Comparison of ENCODE assay signal across 11 cellular contexts in genomic region chr19:46813570-46814358, GRCh38. TPM values are rescaled to one million over a fixed set of nuclear protein-coding genes. Genes with fewer than 3 reads are reported as not detected.
A peak's percentile ranks its signal among the peaks of the same experiment; 100 is the strongest.
DNase-seq lines count a peak whose midpoint lies in the region; ATAC-seq, FAIRE-seq and TF ChIP-seq lines count a peak whose summit lies in the region.
"Had no signal": no experiment of that assay in that cellular context is flagged by ENCODE, and none has a peak within 500 bp of the region (broad histone marks: within the 10 kb centered on the region; RNA-seq: fewer than 3 reads in every experiment).

No MANE protein-coding gene starts in this region.

- no peak overlapping the region for H3K4me3 ChIP-seq in A549
- H3K4me3 ChIP-seq in mucosa of descending colon, result no peak overlapping the region

- no peak overlapping the region for H3K4me3 Mint-ChIP-seq in endothelial cell (ENCODE audit: unreplicated experiment)
- H3K4me3 Mint-ChIP-seq: B cell had no signal

- peak; percentile 13 for FAIRE-seq in A549 (lab: Jason Lieb, UNC)
- no peak for FAIRE-seq in RCC 7860 (lab: Jason Lieb, UNC)
- FAIRE-seq: keratinocyte had no signal

- 22% methylated on average over 11 of the region's 11 CpGs for WGBS in A549 (ENCODE audit: missing lambda C conversion rate)

- H3K9me3 ChIP-seq in A549 (no peaks in the 10 kb centered on the region), mucosa of descending colon (no peaks in the 10 kb centered on the region)

- H3K36me3 Mint-ChIP-seq in endothelial cell (ENCODE audit: low read depth, unreplicated experiment), result no peaks in the 10 kb centered on the region

- H3K4me1 Mint-ChIP-seq in endothelial cell (ENCODE audit: unreplicated experiment), result no peaks in the 10 kb centered on the region

- intact Hi-C loops in mucosa of descending colon (cut with DNase I, micrococcal nuclease), result no loop called here

- CTCF ChIA-PET in A549 (lab: Yijun Ruan, JAX), result interaction anchor here (0.6 to 44.5 kb wide), 12 partner anchors 10 to 124 kb away, joined by 3 to 1222 read pairs (median 4); no protein-coding TSS in a partner anchor

- TF ChIP-seq POLR2A in A549 (IDR thresholded peaks at IDR 0.05; ENCODE audit: low read length), result no peak

- no peak overlapping the region for H3K27ac Mint-ChIP-seq in endothelial cell (ENCODE audit: unreplicated experiment)
- H3K27ac Mint-ChIP-seq: B cell had no signal

- ATAC-seq in A549 (peak; percentile 68 to 75), mucosa of descending colon (peak; percentile 54), HG03378 (IDR thresholded peaks at IDR 0.05; ENCODE audit: unreplicated experiment) (no peak)

- POLR2A ChIA-PET in A549 (lab: Yijun Ruan, JAX), result interaction anchor here (1.2 to 1.5 kb wide), 2 partner anchors 9 to 30 kb away, joined by 3 read pairs; no protein-coding TSS in a partner anchor

- no peaks in the 10 kb centered on the region for H3K9me3 Mint-ChIP-seq in endothelial cell (ENCODE audit: unreplicated experiment)

- DNase-seq in A549 (ENCODE audit: low read depth in 1 of 2, low spot score in 1 of 2) (peak; percentile 47 to 84), NCI-H2029 treated with DMSO at 0.1 percent for 48 hours (lab: John Stamatoyannopoulos, UW) (peak; percentile 78), dermis microvascular lymphatic vessel endothelial cell (ENCODE audit: low read depth in 2 of 2) (peak; percentile 41 to 79), mucosa of descending colon (peak; percentile 56 to 75 (median 66)), RCC 7860 (ENCODE audit: low spot score) (no peak), cerebellar nuclear complex (lab: John Stamatoyannopoulos, UW) (no peak), endothelial cell (ENCODE audit: low spot score) (no peak)
- DNase-seq: NCI-H446 had no signal

- peaks cover 18% of the 10 kb centered on the region for H3K4me1 ChIP-seq in A549
- H3K4me1 ChIP-seq in mucosa of descending colon (ENCODE audit: low read depth), result no peaks in the 10 kb centered on the region

- peaks cover 2% of the 10 kb centered on the region for H3K27me3 Mint-ChIP-seq in endothelial cell (ENCODE audit: unreplicated experiment)
- H3K27me3 Mint-ChIP-seq: B cell had no signal

- TF ChIP-seq RAD21 in A549 (conservative IDR thresholded peaks at IDR 0.05 in 1 of 2, IDR thresholded peaks at IDR 0.05 in 1 of 2), result no peak

- TF ChIP-seq CTCF in A549 (IDR thresholded peaks at IDR 0.05) (no peak), mucosa of descending colon (IDR thresholded peaks at IDR 0.05) (no peak), endothelial cell (IDR thresholded peaks at IDR 0.05; ENCODE audit: unreplicated experiment) (no peak)

- TF ChIP-seq EP300 in A549 (IDR thresholded peaks at IDR 0.05), result no peak

- peak overlapping the region; percentile 38 to 74 for H3K27ac ChIP-seq in A549

- H3K36me3 ChIP-seq in mucosa of descending colon (ENCODE audit: low read depth), result no peaks in the 10 kb centered on the region

- peak overlapping the region; percentile 71 for H3K4me2 ChIP-seq in A549

TF ChIP-seq in A549, 52 proteins besides CTCF, POLR2A, EP300 and RAD21:
- peak; percentile 3; the same call in 1 of the 2 replicates for TF ChIP-seq ZC3H11A (IDR thresholded peaks at IDR 0.05)
- no peak for TF ChIP-seq ESRRA (IDR thresholded peaks at IDR 0.05; ENCODE audit: borderline replicate concordance, low read length)
- TF ChIP-seq ATOH8 (CRISPR knock-in tag; IDR thresholded peaks at IDR 0.05; ENCODE audit: low read depth), result no peak
- TF ChIP-seq EHF (CRISPR knock-in tag; IDR thresholded peaks at IDR 0.05), result no peak
- no peak for TF ChIP-seq FOSL2 (IDR thresholded peaks at IDR 0.05)
- peak; percentile 5; the same call in 1 of the 2 replicates for TF ChIP-seq FOSL2 (CRISPR knock-in tag; IDR thresholded peaks at IDR 0.05)
- no peak for TF ChIP-seq PHF8 (IDR thresholded peaks at IDR 0.05; ENCODE audit: borderline replicate concordance, low read depth)

RNA-seq across cellular contexts. Expression of gene SLC1A5, which starts 25.4 kb away (rescaled TPM):
- polyA plus RNA-seq in A549 (2011; rRNA removed), result 302 and 306 TPM in 2 replicates
- 195 and 237 TPM in 2 replicates for polyA plus RNA-seq in A549 (2012; cell fraction: cytosol; rRNA removed)
- polyA plus RNA-seq in A549 (2012; cell fraction: nucleus; rRNA removed), result 457 and 532 TPM in 2 replicates
- 184 to 200 TPM (median 189 TPM) in 3 replicates for polyA plus RNA-seq in A549 (2017; fragmentation: RNase III; extraction: RNeasy Plus Mini Kit Qiagen cat#74134 plus additional on column Dnase treatment)
- 366 and 376 TPM in 2 replicates for polyA minus RNA-seq in A549 (2011; rRNA and poly(A)+ RNA removed)
- 25.3 and 25.8 TPM in 2 replicates for total RNA-seq in dermis microvascular lymphatic vessel endothelial cell
- 100 to 1,000 TPM in 1 of 3 donors, 10 to 100 TPM in 2; 54.7 to 101 (median 89.2) TPM for total RNA-seq in mucosa of descending colon
- 62.6 TPM for total RNA-seq in endothelial cell (ENCODE audit: unreplicated experiment)

RNA-seq across cellular contexts. Expression of gene AP2S1, which starts 36.9 kb away (rescaled TPM):
- 117 and 150 TPM in 2 replicates for polyA plus RNA-seq in A549 (2011; rRNA removed)
- 412 and 456 TPM in 2 replicates for polyA plus RNA-seq in A549 (2012; cell fraction: cytosol; rRNA removed)
- 284 and 292 TPM in 2 replicates for polyA plus RNA-seq in A549 (2012; cell fraction: nucleus; rRNA removed)
- 318 to 329 TPM (median 325 TPM) in 3 replicates for polyA plus RNA-seq in A549 (2017; fragmentation: RNase III; extraction: RNeasy Plus Mini Kit Qiagen cat#74134 plus additional on column Dnase treatment)
- polyA minus RNA-seq in A549 (2011; rRNA and poly(A)+ RNA removed), result 90.7 TPM in 2 replicates
- total RNA-seq in dermis microvascular lymphatic vessel endothelial cell, result 160 and 177 TPM in 2 replicates
- 100 to 1,000 TPM in 2 of 3 donors, 10 to 100 TPM in 1; 90.8 to 141 (median 107) TPM for total RNA-seq in mucosa of descending colon
- 381 TPM for total RNA-seq in endothelial cell (ENCODE audit: unreplicated experiment)

RNA-seq across cellular contexts. Expression of gene ARHGAP35, which starts 47.0 kb away (rescaled TPM):
- polyA plus RNA-seq in A549 (2011; rRNA removed) (48.5 and 51.9 TPM in 2 replicates), A549 (2017; fragmentation: RNase III; extraction: RNeasy Plus Mini Kit Qiagen cat#74134 plus additional on column Dnase treatment) (33.2 to 33.7 TPM (median 33.3 TPM) in 3 replicates)
- polyA plus RNA-seq in A549 (2012; cell fraction: cytosol; rRNA removed), result 17.2 and 22.8 TPM in 2 replicates
- polyA plus RNA-seq in A549 (2012; cell fraction: nucleus; rRNA removed), result 31.2 and 34.0 TPM in 2 replicates
- polyA minus RNA-seq in A549 (2011; rRNA and poly(A)+ RNA removed), result 67.2 and 74.8 TPM in 2 replicates
- total RNA-seq in dermis microvascular lymphatic vessel endothelial cell (17.1 and 21.2 TPM in 2 replicates), mucosa of descending colon (10 to 100 TPM; 56.5 to 85.3 (median 82.7) TPM), endothelial cell (ENCODE audit: unreplicated experiment) (71.1 TPM)

Comparison
In these comparisons a context has a peak if more than half of its experiments do, and no peak if none do; other contexts are left out.
1. DNase-seq: peak in A549 (2 of 2), NCI-H2029 treated with DMSO at 0.1 percent for 48 hours (single experiment), dermis microvascular lymphatic vessel endothelial cell (2 of 2) and mucosa of descending colon (3 of 3); none in RCC 7860 (single experiment), cerebellar nuclear complex (0 of 2) and endothelial cell (single experiment).